ENCODE assay signal across 1 cellular context in the genomic region with DNA sequence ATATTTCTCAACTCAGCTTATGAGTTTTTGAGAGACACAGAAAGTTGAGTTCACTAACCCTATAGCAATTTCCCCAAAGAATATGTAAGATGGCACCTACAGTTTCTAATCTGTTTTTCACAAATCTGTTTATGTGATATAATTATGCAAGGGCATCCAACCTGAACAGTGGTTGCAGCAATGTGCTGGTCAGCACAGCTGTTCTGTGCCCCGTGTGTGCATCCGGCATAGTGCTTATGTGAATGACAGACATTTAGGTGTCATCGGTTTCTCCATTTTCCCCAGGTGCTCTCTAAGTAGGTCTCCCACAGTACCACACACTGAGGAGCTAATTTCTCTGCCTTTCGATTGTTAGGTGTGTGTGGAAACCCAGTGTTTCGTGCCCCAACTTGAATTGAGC.
TF ChIP-seq lines count a peak whose summit lies in the region.

No MANE protein-coding gene starts in this region.

TF ChIP-seq in GM23338, 12 proteins besides CTCF, POLR2A, EP300 and RAD21 (continued from another document):
- TF ChIP-seq, protein P1, sequence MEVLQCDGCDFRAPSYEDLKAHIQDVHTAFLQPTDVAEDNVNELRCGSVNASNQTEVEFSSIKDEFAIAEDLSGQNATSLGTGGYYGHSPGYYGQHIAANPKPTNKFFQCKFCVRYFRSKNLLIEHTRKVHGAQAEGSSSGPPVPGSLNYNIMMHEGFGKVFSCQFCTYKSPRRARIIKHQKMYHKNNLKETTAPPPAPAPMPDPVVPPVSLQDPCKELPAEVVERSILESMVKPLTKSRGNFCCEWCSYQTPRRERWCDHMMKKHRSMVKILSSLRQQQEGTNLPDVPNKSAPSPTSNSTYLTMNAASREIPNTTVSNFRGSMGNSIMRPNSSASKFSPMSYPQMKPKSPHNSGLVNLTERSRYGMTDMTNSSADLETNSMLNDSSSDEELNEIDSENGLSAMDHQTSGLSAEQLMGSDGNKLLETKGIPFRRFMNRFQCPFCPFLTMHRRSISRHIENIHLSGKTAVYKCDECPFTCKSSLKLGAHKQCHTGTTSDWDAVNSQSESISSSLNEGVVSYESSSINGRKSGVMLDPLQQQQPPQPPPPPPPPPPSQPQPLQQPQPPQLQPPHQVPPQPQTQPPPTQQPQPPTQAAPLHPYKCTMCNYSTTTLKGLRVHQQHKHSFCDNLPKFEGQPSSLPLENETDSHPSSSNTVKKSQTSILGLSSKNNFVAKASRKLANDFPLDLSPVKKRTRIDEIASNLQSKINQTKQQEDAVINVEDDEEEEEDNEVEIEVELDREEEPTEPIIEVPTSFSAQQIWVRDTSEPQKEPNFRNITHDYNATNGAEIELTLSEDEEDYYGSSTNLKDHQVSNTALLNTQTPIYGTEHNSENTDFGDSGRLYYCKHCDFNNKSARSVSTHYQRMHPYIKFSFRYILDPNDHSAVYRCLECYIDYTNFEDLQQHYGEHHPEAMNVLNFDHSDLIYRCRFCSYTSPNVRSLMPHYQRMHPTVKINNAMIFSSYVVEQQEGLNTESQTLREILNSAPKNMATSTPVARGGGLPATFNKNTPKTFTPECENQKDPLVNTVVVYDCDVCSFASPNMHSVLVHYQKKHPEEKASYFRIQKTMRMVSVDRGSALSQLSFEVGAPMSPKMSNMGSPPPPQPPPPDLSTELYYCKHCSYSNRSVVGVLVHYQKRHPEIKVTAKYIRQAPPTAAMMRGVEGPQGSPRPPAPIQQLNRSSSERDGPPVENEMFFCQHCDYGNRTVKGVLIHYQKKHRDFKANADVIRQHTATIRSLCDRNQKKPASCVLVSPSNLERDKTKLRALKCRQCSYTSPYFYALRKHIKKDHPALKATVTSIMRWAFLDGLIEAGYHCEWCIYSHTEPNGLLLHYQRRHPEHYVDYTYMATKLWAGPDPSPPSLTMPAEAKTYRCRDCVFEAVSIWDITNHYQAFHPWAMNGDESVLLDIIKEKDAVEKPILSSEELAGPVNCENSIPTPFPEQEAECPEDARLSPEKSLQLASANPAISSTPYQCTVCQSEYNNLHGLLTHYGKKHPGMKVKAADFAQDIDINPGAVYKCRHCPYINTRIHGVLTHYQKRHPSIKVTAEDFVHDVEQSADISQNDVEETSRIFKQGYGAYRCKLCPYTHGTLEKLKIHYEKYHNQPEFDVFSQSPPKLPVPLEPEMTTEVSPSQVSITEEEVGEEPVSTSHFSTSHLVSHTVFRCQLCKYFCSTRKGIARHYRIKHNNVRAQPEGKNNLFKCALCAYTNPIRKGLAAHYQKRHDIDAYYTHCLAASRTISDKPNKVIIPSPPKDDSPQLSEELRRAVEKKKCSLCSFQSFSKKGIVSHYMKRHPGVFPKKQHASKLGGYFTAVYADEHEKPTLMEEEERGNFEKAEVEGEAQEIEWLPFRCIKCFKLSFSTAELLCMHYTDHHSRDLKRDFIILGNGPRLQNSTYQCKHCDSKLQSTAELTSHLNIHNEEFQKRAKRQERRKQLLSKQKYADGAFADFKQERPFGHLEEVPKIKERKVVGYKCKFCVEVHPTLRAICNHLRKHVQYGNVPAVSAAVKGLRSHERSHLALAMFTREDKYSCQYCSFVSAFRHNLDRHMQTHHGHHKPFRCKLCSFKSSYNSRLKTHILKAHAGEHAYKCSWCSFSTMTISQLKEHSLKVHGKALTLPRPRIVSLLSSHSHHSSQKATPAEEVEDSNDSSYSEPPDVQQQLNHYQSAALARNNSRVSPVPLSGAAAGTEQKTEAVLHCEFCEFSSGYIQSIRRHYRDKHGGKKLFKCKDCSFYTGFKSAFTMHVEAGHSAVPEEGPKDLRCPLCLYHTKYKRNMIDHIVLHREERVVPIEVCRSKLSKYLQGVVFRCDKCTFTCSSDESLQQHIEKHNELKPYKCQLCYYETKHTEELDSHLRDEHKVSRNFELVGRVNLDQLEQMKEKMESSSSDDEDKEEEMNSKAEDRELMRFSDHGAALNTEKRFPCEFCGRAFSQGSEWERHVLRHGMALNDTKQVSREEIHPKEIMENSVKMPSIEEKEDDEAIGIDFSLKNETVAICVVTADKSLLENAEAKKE (CRISPR knock-in tag; IDR thresholded peaks at IDR 0.05), result no peak
- TF ChIP-seq POLR2AphosphoS5 (IDR thresholded peaks at IDR 0.05; ENCODE audit: low read depth) (no peak), NANOG (IDR thresholded peaks at IDR 0.05; ENCODE audit: borderline replicate concordance) (no peak), CREB1 (CRISPR knock-in tag; IDR thresholded peaks at IDR 0.05; ENCODE audit: low read depth) (no peak), EZH2phosphoT487 (IDR thresholded peaks at IDR 0.05; ENCODE audit: unreplicated experiment) (no peak), ZNF331 (CRISPR knock-in tag; IDR thresholded peaks at IDR 0.05; ENCODE audit: low read depth) (no peak), JUNB (IDR thresholded peaks at IDR 0.05; ENCODE audit: unreplicated experiment) (no peak), EZH2 (IDR thresholded peaks at IDR 0.05; ENCODE audit: low read depth, unreplicated experiment) (no peak), STAT1 (IDR thresholded peaks at IDR 0.05; ENCODE audit: unreplicated experiment) (no peak)
- TF ChIP-seq, protein P2, sequence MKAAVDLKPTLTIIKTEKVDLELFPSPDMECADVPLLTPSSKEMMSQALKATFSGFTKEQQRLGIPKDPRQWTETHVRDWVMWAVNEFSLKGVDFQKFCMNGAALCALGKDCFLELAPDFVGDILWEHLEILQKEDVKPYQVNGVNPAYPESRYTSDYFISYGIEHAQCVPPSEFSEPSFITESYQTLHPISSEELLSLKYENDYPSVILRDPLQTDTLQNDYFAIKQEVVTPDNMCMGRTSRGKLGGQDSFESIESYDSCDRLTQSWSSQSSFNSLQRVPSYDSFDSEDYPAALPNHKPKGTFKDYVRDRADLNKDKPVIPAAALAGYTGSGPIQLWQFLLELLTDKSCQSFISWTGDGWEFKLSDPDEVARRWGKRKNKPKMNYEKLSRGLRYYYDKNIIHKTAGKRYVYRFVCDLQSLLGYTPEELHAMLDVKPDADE (IDR thresholded peaks at IDR 0.05), result no peak
- TF ChIP-seq, protein P3, sequence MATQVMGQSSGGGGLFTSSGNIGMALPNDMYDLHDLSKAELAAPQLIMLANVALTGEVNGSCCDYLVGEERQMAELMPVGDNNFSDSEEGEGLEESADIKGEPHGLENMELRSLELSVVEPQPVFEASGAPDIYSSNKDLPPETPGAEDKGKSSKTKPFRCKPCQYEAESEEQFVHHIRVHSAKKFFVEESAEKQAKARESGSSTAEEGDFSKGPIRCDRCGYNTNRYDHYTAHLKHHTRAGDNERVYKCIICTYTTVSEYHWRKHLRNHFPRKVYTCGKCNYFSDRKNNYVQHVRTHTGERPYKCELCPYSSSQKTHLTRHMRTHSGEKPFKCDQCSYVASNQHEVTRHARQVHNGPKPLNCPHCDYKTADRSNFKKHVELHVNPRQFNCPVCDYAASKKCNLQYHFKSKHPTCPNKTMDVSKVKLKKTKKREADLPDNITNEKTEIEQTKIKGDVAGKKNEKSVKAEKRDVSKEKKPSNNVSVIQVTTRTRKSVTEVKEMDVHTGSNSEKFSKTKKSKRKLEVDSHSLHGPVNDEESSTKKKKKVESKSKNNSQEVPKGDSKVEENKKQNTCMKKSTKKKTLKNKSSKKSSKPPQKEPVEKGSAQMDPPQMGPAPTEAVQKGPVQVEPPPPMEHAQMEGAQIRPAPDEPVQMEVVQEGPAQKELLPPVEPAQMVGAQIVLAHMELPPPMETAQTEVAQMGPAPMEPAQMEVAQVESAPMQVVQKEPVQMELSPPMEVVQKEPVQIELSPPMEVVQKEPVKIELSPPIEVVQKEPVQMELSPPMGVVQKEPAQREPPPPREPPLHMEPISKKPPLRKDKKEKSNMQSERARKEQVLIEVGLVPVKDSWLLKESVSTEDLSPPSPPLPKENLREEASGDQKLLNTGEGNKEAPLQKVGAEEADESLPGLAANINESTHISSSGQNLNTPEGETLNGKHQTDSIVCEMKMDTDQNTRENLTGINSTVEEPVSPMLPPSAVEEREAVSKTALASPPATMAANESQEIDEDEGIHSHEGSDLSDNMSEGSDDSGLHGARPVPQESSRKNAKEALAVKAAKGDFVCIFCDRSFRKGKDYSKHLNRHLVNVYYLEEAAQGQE (IDR thresholded peaks at IDR 0.05; ENCODE audit: unreplicated experiment), result no peak
